9 cellular contexts compared by ENCODE assay signal in the genomic region with DNA sequence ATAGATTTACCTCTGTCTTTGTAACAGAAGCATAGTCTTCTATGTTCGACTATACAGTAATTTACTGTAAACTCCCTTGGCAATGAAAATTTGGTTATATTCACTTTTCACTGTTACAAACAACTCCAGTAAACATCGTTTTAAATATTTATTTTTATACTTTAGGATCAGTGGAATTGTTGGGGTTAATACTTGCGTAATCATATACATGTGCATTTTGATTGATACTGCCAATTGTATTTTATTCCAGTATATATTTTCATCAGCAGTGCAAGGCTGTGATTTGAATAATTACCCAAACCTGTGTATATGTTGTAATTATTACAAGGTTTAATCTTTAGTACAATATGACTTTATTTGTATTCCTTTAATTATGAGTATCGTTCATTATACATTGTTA.
DNase-seq lines count a peak whose midpoint lies in the region; ATAC-seq and TF ChIP-seq lines count a peak whose summit lies in the region.
"Had no signal": no experiment of that assay in that cellular context is flagged by ENCODE, and none has a peak within 500 bp of the region (broad histone marks: within the 10 kb centered on the region; RNA-seq: fewer than 3 reads in every experiment).

No MANE protein-coding gene starts in this region.

- intact Hi-C loops in naive thymus-derived CD4-positive, alpha-beta T cell (cut with micrococcal nuclease): loop anchor here (1.0 to 5.0 kb wide), 4 partner anchors 11 to 109 kb away; no protein-coding TSS in a partner anchor

- no peak overlapping the region for H2AFZ ChIP-seq in Loucy (ENCODE audit: low read length)

- H3K36me3 Mint-ChIP-seq in naive thymus-derived CD4-positive, alpha-beta T cell: peaks cover 0 to 9% (median 4%) of the 10 kb centered on the region in 5 donors

- H3K4me3 ChIP-seq in AG10803 (ENCODE audit: low read length): peak overlapping the region; percentile 64
- peak overlapping the region; percentile 61 for H3K4me3 ChIP-seq in Loucy (ENCODE audit: low read length, poor library complexity, severe bottlenecking)
- peak overlapping the region; percentile 59 for H3K4me3 ChIP-seq in choroid plexus epithelial cell (ENCODE audit: low read depth, low read length)
- peak overlapping the region; percentile 50 for H3K4me3 ChIP-seq in naive thymus-derived CD4-positive, alpha-beta T cell (ENCODE audit: low read length)

- H3K9me3 Mint-ChIP-seq in naive thymus-derived CD4-positive, alpha-beta T cell: no peaks in the 10 kb centered on the region

- CTCF ChIA-PET in naive thymus-derived CD4-positive, alpha-beta T cell (lab: Charles Lee): interaction anchor here (1.4 kb wide), 1 partner anchor 158 kb away, joined by 4 read pairs; no protein-coding TSS in a partner anchor

- H3K9me2 ChIP-seq in Loucy (replicated peaks; ENCODE audit: low read depth, low read length): no peaks in the 10 kb centered on the region

- DNase-seq in AG10803 (ENCODE audit: low read depth) (no peak), choroid plexus epithelial cell (ENCODE audit: low read depth) (no peak)
- no peak for DNase-seq in naive thymus-derived CD4-positive, alpha-beta T cell
- DNase-seq in stimulated activated CD8-positive, alpha-beta memory T cell treated with anti-CD3 and anti-CD28 coated beads, Interleukin-4, amount 100 ng/mL, for 48 hours: no peak

- H3K27ac ChIP-seq in naive thymus-derived CD4-positive, alpha-beta T cell (ENCODE audit: low read depth, low read length): peak overlapping the region; percentile 77

- no peaks in the 10 kb centered on the region for H3F3A ChIP-seq in Loucy (ENCODE audit: low read depth)

- peaks cover 6% of the 10 kb centered on the region; the same call in 1 of the 2 replicates for H3K36me3 ChIP-seq in Loucy (ENCODE audit: insufficient read depth, low read length)
- peaks cover 0 to 4% (median 0%) of the 10 kb centered on the region in 3 experiments for H3K36me3 ChIP-seq in naive thymus-derived CD4-positive, alpha-beta T cell (ENCODE audit: control insufficient read depth in 2 of 3, insufficient read depth in 3 of 3, low read length in 3 of 3)

- peaks cover 21% of the 10 kb centered on the region for H3K4me1 ChIP-seq in Loucy (ENCODE audit: insufficient read depth, low read length, poor library complexity, severe bottlenecking)
- H3K4me1 ChIP-seq in naive thymus-derived CD4-positive, alpha-beta T cell (ENCODE audit: control insufficient read depth in 2 of 2, insufficient read depth in 2 of 2, low read length in 2 of 2): peaks cover 6 to 20% of the 10 kb centered on the region in 2 donors

- H3K4me2 ChIP-seq in Loucy (ENCODE audit: low read depth, low read length, poor library complexity, severe bottlenecking): peak overlapping the region; percentile 63

- peaks cover 20 to 42% (median 36%) of the 10 kb centered on the region in 7 donors for H3K4me1 Mint-ChIP-seq in naive thymus-derived CD4-positive, alpha-beta T cell

- peak overlapping the region; percentile 22 for H3K9ac ChIP-seq in Loucy (ENCODE audit: low read depth, low read length, poor library complexity, severe bottlenecking)

- H3K27ac Mint-ChIP-seq in naive thymus-derived CD4-positive, alpha-beta T cell: peak overlapping the region in 7 of 9 donors; percentile 37 to 96 (median 90)

- no peak for ATAC-seq in naive thymus-derived CD4-positive, alpha-beta T cell
- no peak for ATAC-seq in HG02938 (IDR thresholded peaks at IDR 0.05; ENCODE audit: unreplicated experiment)
- ATAC-seq in GM18907 (IDR thresholded peaks at IDR 0.05; ENCODE audit: unreplicated experiment): no peak
- ATAC-seq in HG03442 (IDR thresholded peaks at IDR 0.05; ENCODE audit: unreplicated experiment): no peak

- H3K27me3 ChIP-seq in Loucy (ENCODE audit: insufficient read depth, low read length, poor library complexity, severe bottlenecking): no peaks in the 10 kb centered on the region
- no peaks in the 10 kb centered on the region for H3K27me3 ChIP-seq in naive thymus-derived CD4-positive, alpha-beta T cell (ENCODE audit: control insufficient read depth in 2 of 2, insufficient read depth in 2 of 2, low read length in 2 of 2)

- TF ChIP-seq CTCF in AG10803 (conservative IDR thresholded peaks at IDR 0.05; ENCODE audit: low read length): no peak
- no peak for TF ChIP-seq CTCF in Loucy (conservative IDR thresholded peaks at IDR 0.05; ENCODE audit: low read length)
- TF ChIP-seq CTCF in choroid plexus epithelial cell (conservative IDR thresholded peaks at IDR 0.05; ENCODE audit: low read depth, low read length): no peak

- POLR2A ChIA-PET in naive thymus-derived CD4-positive, alpha-beta T cell (lab: Charles Lee): interaction anchor here (0.6 to 3.7 kb wide), 5 partner anchors 11 to 637 kb away, joined by 3 to 28 read pairs (median 4); no protein-coding TSS in a partner anchor

- peaks cover 88% of the 10 kb centered on the region for H3K79me2 ChIP-seq in Loucy (ENCODE audit: insufficient read depth, low read length)

- H3K27me3 Mint-ChIP-seq in naive thymus-derived CD4-positive, alpha-beta T cell: no peaks in the 10 kb centered on the region
- H3K27me3 Mint-ChIP-seq: brain had no signal

- peak overlapping the region in 9 of 10 donors; percentile 71 to 100 (median 92) for H3K4me3 Mint-ChIP-seq in naive thymus-derived CD4-positive, alpha-beta T cell

- H4K20me1 ChIP-seq in Loucy (ENCODE audit: insufficient read depth, low read length, poor library complexity, severe bottlenecking): peaks cover 32% of the 10 kb centered on the region

- no peaks in the 10 kb centered on the region for H3K9me3 ChIP-seq in Loucy (ENCODE audit: insufficient read depth, low read depth, low read length)
- H3K9me3 ChIP-seq in naive thymus-derived CD4-positive, alpha-beta T cell (ENCODE audit: control insufficient read depth in 2 of 3, low read length in 3 of 3): no peaks in the 10 kb centered on the region
